In genomic region chr6:25138697-25139051, GRCh38 we compare ENCODE assay signal across 8 cellular contexts.
DNase-seq lines count a peak whose midpoint lies in the region; ATAC-seq and TF ChIP-seq lines count a peak whose summit lies in the region.

No MANE protein-coding gene starts in this region.

- peaks cover 43% of the 10 kb centered on the region for H3K4me1 ChIP-seq in DND-41 (ENCODE audit: insufficient read depth, low read length)
- H3K4me1 ChIP-seq in adipocyte (ENCODE audit: control insufficient read depth, insufficient read depth, low read length) = peaks cover 35% of the 10 kb centered on the region
- no peaks in the 10 kb centered on the region for H3K4me1 ChIP-seq in urinary bladder (ENCODE audit: insufficient read depth)

- peak overlapping the region; percentile 65 for H3K4me2 ChIP-seq in DND-41 (ENCODE audit: insufficient read depth, low read length)

- DNase-seq in DND-41 (no peak), adipocyte (ENCODE audit: low read depth) (peak; percentile 78), left lobe of liver (ENCODE audit: low spot score) (no peak), H7 (no peak), SHP77 (lab: John Stamatoyannopoulos, UW) (no peak)
- DNase-seq in stimulated activated CD4-positive, alpha-beta T cell treated with anti-CD3 and anti-CD28 coated beads, Interleukin-2, amount 100 ng/mL, for 48 hours = no peak

- peak overlapping the region; percentile 56 for H2AFZ ChIP-seq in DND-41 (ENCODE audit: low read depth, low read length)

- H3K4me3 ChIP-seq in DND-41 (ENCODE audit: low read depth in 1 of 2, low read length in 2 of 2) (peak overlapping the region; percentile 33 to 60), adipocyte (ENCODE audit: low read length) (peak overlapping the region; percentile 84), urinary bladder (ENCODE audit: low read depth, low read length) (peak overlapping the region; percentile 45), H7 (ENCODE audit: insufficient read depth, low read depth, low read length) (no peak overlapping the region)

- ATAC-seq in DND-41 (ENCODE audit: insufficient read depth, low read depth) = no peak
- ATAC-seq in HG02840 (IDR thresholded peaks at IDR 0.05; ENCODE audit: low FRiP score, unreplicated experiment) = peak; percentile 11
- peak; percentile 28 for ATAC-seq in left lobe of liver

- peak overlapping the region; percentile 97 for H3K27ac ChIP-seq in DND-41 (ENCODE audit: low read length)
- H3K27ac ChIP-seq in urinary bladder (ENCODE audit: low read depth) = peak overlapping the region; percentile 90

- peaks cover 77% of the 10 kb centered on the region for H3K79me2 ChIP-seq in DND-41 (ENCODE audit: insufficient read depth, low read length)

- WGBS in urinary bladder = 8% methylated on average over 2 of the region's 2 CpGs

- H3K9me3 ChIP-seq in DND-41 (ENCODE audit: insufficient read depth, low read length, severe bottlenecking) (peaks cover 33% of the 10 kb centered on the region), adipocyte (ENCODE audit: control insufficient read depth, low read length) (no peaks in the 10 kb centered on the region)

- TF ChIP-seq CTCF in DND-41 (IDR thresholded peaks at IDR 0.05; ENCODE audit: borderline replicate concordance, extremely low read depth, low read length, poor library complexity, severe bottlenecking) = no peak

- no peaks in the 10 kb centered on the region for H3K27me3 ChIP-seq in DND-41 (ENCODE audit: insufficient read depth, low read length, poor library complexity)
- H3K27me3 ChIP-seq in adipocyte (replicated peaks; ENCODE audit: control insufficient read depth, insufficient read depth, low read length) = no peaks in the 10 kb centered on the region
- H3K27me3 ChIP-seq in H7 (ENCODE audit: control insufficient read depth, insufficient read depth, low read length) = no peaks in the 10 kb centered on the region

- no peaks in the 10 kb centered on the region for H4K20me1 ChIP-seq in DND-41 (ENCODE audit: insufficient read depth, low read length)

- peak overlapping the region; percentile 78 for H3K9ac ChIP-seq in DND-41 (ENCODE audit: low read depth, low read length)
- H3K9ac ChIP-seq in adipocyte (ENCODE audit: low read length) = peak overlapping the region; percentile 88

- H3K36me3 ChIP-seq in DND-41 (ENCODE audit: insufficient read depth, low read length) (peaks cover 43% of the 10 kb centered on the region), adipocyte (ENCODE audit: control insufficient read depth, insufficient read depth, low read length, severe bottlenecking) (peaks cover 9% of the 10 kb centered on the region), urinary bladder (ENCODE audit: insufficient read depth) (no peaks in the 10 kb centered on the region), H7 (replicated peaks; ENCODE audit: control insufficient read depth, insufficient read depth, low read length) (no peaks in the 10 kb centered on the region)
